ENCODE assay signal across 19 cellular contexts in genomic region chr1:147854989-147855388, GRCh38. TPM values are rescaled to one million over a fixed set of nuclear protein-coding genes. Genes with fewer than 3 reads are reported as not detected.
"Had no signal": no experiment of that assay in that cellular context is flagged by ENCODE, and none has a peak within 500 bp of the region (broad histone marks: within the 10 kb centered on the region; RNA-seq: fewer than 3 reads in every experiment).

No MANE protein-coding gene starts in this region.

RNA-seq across cellular contexts. Expression of gene GJA8, which starts 47.6 kb away (rescaled TPM):
- total RNA-seq: activated CD4-positive, alpha-beta memory T cell treated with anti-CD3 and anti-CD28 coated beads, Interleukin-2, amount 10 ng/mL, durations not matched to agents 7 days and 5 days; activated CD4-positive, alpha-beta T cell treated with anti-CD3 and anti-CD28 coated beads, Interleukin-2, amount 10 ng/mL, durations not matched to agents 7 days and 5 days; activated naive CD4-positive, alpha-beta T cell treated with anti-CD3 and anti-CD28 coated beads, Interleukin-2, amount 50 U/mL, for 72 hours; activated naive CD8-positive, alpha-beta T cell treated with anti-CD3 and anti-CD28 coated beads, Interleukin-2, amount 10 ng/mL, durations not matched to agents 7 days and 5 days; activated T-cell treated with anti-CD3 and anti-CD28 coated beads, Interleukin-2, amount 50 U/mL, for 72 hours; ascending aorta; breast epithelium; cardiac muscle cell; colonic mucosa; dermis microvascular lymphatic vessel endothelial cell; endothelial cell of umbilical vein; esophagus squamous epithelium; fibroblast of lung; fibroblast of villous mesenchyme; gastroesophageal sphincter; glomerular endothelial cell; heart right ventricle; T-helper 17 cell had no signal
- polyA plus RNA-seq: cardiac muscle cell, endothelial cell of umbilical vein, esophagus, fibroblast of lung, heart right ventricle had no signal
